Comparison of ENCODE assay signal across 10 cellular contexts in genomic region chr11:110356769-110357671, GRCh38.
A peak's percentile ranks its signal among the peaks of the same experiment; 100 is the strongest.
DNase-seq lines count a peak whose midpoint lies in the region; ATAC-seq, FAIRE-seq and TF ChIP-seq lines count a peak whose summit lies in the region.
"Had no signal": no experiment of that assay in that cellular context is flagged by ENCODE, and none has a peak within 500 bp of the region (broad histone marks: within the 10 kb centered on the region; RNA-seq: fewer than 3 reads in every experiment).

No MANE protein-coding gene starts in this region.

- H3K9me3 ChIP-seq in H1 (ENCODE audit: insufficient read depth in 2 of 2, low read depth in 1 of 2, low read length in 1 of 2) = no peaks in the 10 kb centered on the region
- no peaks in the 10 kb centered on the region for H3K9me3 ChIP-seq in neural progenitor cell (ENCODE audit: low read depth)

- no peak overlapping the region for H3K27ac ChIP-seq in H1 (ENCODE audit: low read depth, low read length)
- H3K27ac ChIP-seq in neural progenitor cell = peak overlapping the region; percentile 38

- peaks cover 3% of the 10 kb centered on the region for H3K9me3 Mint-ChIP-seq in neural progenitor cell
- H3K9me3 Mint-ChIP-seq in naive thymus-derived CD8-positive, alpha-beta T cell = no peaks in the 10 kb centered on the region

- WGBS in H1 (ENCODE audit: extremely low coverage in 1 of 2, insufficient coverage in 1 of 2, insufficient read length in 1 of 2, insufficient replicate concordance in 2 of 2, low coverage in 1 of 2, low lambda C conversion rate in 2 of 2, missing lambda C conversion rate in 1 of 2), 2 experiments = 78% methylated on average over 5 of the region's 5 CpGs; no CpG with 5 or more reads in 1 of the 2 experiments

- no peak for TF ChIP-seq RAD21 in H1 (IDR thresholded peaks at IDR 0.05 in 1 of 2, conservative IDR thresholded peaks at IDR 0.05 in 1 of 2; ENCODE audit: low read depth in 2 of 2, low read length in 2 of 2)

- H4K20me1 ChIP-seq in H1 (replicated peaks in 1 of 2; ENCODE audit: control insufficient read depth in 1 of 2, insufficient read depth in 2 of 2, low read length in 2 of 2) (no peaks in the 10 kb centered on the region), neural progenitor cell (ENCODE audit: low read depth) (no peaks in the 10 kb centered on the region)

- H3K79me1 ChIP-seq in H1 (ENCODE audit: low read depth, low read length) = no peaks in the 10 kb centered on the region

- H3K9ac ChIP-seq in H1 (replicated peaks in 1 of 4; ENCODE audit: extremely low read depth in 1 of 4, low read depth in 3 of 4, low read length in 3 of 4) = no peak overlapping the region
- H3K9ac ChIP-seq in neural progenitor cell = no peak overlapping the region

- no peak overlapping the region for H2BK20ac ChIP-seq in H1 (ENCODE audit: low read length)

- H3K27ac Mint-ChIP-seq in neural progenitor cell = no peak overlapping the region
- H3K27ac Mint-ChIP-seq in naive thymus-derived CD8-positive, alpha-beta T cell = peak overlapping the region in 1 of 10 donors; percentile 37

- H3K23ac ChIP-seq in H1 (ENCODE audit: insufficient read length) = no peak overlapping the region

- peaks cover 19% of the 10 kb centered on the region for H3K4me1 Mint-ChIP-seq in neural progenitor cell
- no peaks in the 10 kb centered on the region for H3K4me1 Mint-ChIP-seq in naive thymus-derived CD8-positive, alpha-beta T cell

- H3F3A ChIP-seq in neural progenitor cell (ENCODE audit: low read depth) = peaks cover 22% of the 10 kb centered on the region

- H2BK5ac ChIP-seq in H1 (ENCODE audit: low read depth, low read length) = no peak overlapping the region

- peaks cover 0 to 5% (median 0%) of the 10 kb centered on the region in 4 experiments; a peak in 1 of 7 replicates for H3K4me1 ChIP-seq in H1 (replicated peaks in 1 of 4; ENCODE audit: control insufficient read depth in 3 of 4, insufficient read depth in 4 of 4, low read length in 3 of 4)
- H3K4me1 ChIP-seq in neural progenitor cell = peaks cover 28% of the 10 kb centered on the region

- DNase-seq in GM03348 (ENCODE audit: low spot score) (peak; percentile 31), LoVo (ENCODE audit: low spot score) (peak; percentile 65), H1 (ENCODE audit: low read depth in 1 of 2, low spot score in 2 of 2) (no peak), neural progenitor cell (ENCODE audit: low spot score) (no peak), NCI-H2081 (lab: John Stamatoyannopoulos, UW) (no peak), SK-N-DZ (ENCODE audit: low spot score) (no peak)
- DNase-seq in naive thymus-derived CD8-positive, alpha-beta T cell = no peak
- no peak for DNase-seq in NK-92 treated with Interleukin-12 subunit alpha and Interleukin-12 subunit beta, amount 100 ng/mL, for 24 hours (lab: John Stamatoyannopoulos, UW)
- DNase-seq: NCI-H1436 treated with DMSO at 0.1 percent for 48 hours, T-helper 2 cell had no signal

- TF ChIP-seq CTCF in H1 (IDR thresholded peaks at IDR 0.05; ENCODE audit: control extremely low read depth in 1 of 3, insufficient read depth in 1 of 3, low read depth in 1 of 3, low read length in 3 of 3) (no peak), neural progenitor cell (IDR thresholded peaks at IDR 0.05) (no peak)

- POLR2A ChIA-PET in H1 (lab: Charles Lee; ENCODE audit: partially characterized antibody) = no interaction called here
- POLR2A ChIA-PET in naive thymus-derived CD8-positive, alpha-beta T cell (lab: Charles Lee) = no interaction called here

- no peaks in the 10 kb centered on the region for H3K36me3 Mint-ChIP-seq in neural progenitor cell
- H3K36me3 Mint-ChIP-seq in naive thymus-derived CD8-positive, alpha-beta T cell = no peaks in the 10 kb centered on the region

- H2BK120ac ChIP-seq in H1 (replicated peaks; ENCODE audit: low read depth, low read length) = no peak overlapping the region

- H3K4me3 ChIP-seq in H1 (ENCODE audit: extremely low read depth in 1 of 4, insufficient read depth in 2 of 4, low read depth in 3 of 4, low read length in 4 of 4) (no peak overlapping the region), neural progenitor cell (no peak overlapping the region)

- H3K4me3 Mint-ChIP-seq in neural progenitor cell = no peak overlapping the region
- no peak overlapping the region for H3K4me3 Mint-ChIP-seq in naive thymus-derived CD8-positive, alpha-beta T cell

- H2BK15ac ChIP-seq in H1 (ENCODE audit: low read length) = no peak overlapping the region

- no peak overlapping the region for H3K56ac ChIP-seq in H1 (replicated peaks; ENCODE audit: insufficient read length, low read depth, low read length)

- H3K27me3 ChIP-seq in H1 (replicated peaks in 1 of 4; ENCODE audit: control insufficient read depth in 3 of 4, extremely low read depth in 1 of 4, insufficient read depth in 3 of 4, low read length in 3 of 4) (no peaks in the 10 kb centered on the region), neural progenitor cell (no peaks in the 10 kb centered on the region)

- no peak overlapping the region for H4K5ac ChIP-seq in H1 (ENCODE audit: insufficient read length, low read depth, low read length)

- H4K8ac ChIP-seq in H1 (ENCODE audit: extremely low read depth, insufficient read depth, low read length) = no peak overlapping the region

- no peak overlapping the region for H3K4me2 ChIP-seq in H1 (ENCODE audit: insufficient read depth in 1 of 2, low read depth in 2 of 2, low read length in 2 of 2)
- peak overlapping the region; percentile 12 for H3K4me2 ChIP-seq in neural progenitor cell

- H3K36me3 ChIP-seq in H1 (ENCODE audit: control insufficient read depth in 2 of 4, insufficient read depth in 4 of 4, low read length in 3 of 4) (no peaks in the 10 kb centered on the region), neural progenitor cell (no peaks in the 10 kb centered on the region)

- FAIRE-seq in H1 (lab: Jason Lieb, UNC) = no peak

- 0 out of 2 replicates have a peak overlapping the region, but pooled peaks have one; percentile 56 for H2BK12ac ChIP-seq in H1 (ENCODE audit: low read depth, low read length)

- H3K79me2 ChIP-seq in H1 (ENCODE audit: control insufficient read depth in 1 of 2, insufficient read depth in 2 of 2, low read length in 2 of 2) (no peaks in the 10 kb centered on the region), neural progenitor cell (ENCODE audit: low read depth) (no peaks in the 10 kb centered on the region)

- H3K18ac ChIP-seq in H1 (ENCODE audit: extremely low read depth, low read length) = no peak overlapping the region; the same call in 1 of the 2 replicates

- no peak for TF ChIP-seq POLR2A in H1 (IDR thresholded peaks at IDR 0.05; ENCODE audit: control extremely low read depth in 1 of 2, low read depth in 2 of 2, low read length in 2 of 2)

- ATAC-seq in naive thymus-derived CD8-positive, alpha-beta T cell = no peak

- no peak overlapping the region for H2AFZ ChIP-seq in H1 (ENCODE audit: low read length)
- H2AFZ ChIP-seq in neural progenitor cell (replicated peaks) = peak overlapping the region; percentile 79

- no peak overlapping the region for H3K4ac ChIP-seq in H1 (replicated peaks; ENCODE audit: insufficient read length, low read depth, low read length)

- H2AK5ac ChIP-seq in H1 (ENCODE audit: low read depth, low read length) = no peak overlapping the region

- CTCF ChIA-PET in H1 (lab: Charles Lee; ENCODE audit: partially characterized antibody) = interaction anchor here (0.6 to 1.3 kb wide), 2 partner anchors 30 to 46 kb away, joined by 3 read pairs; no protein-coding TSS in a partner anchor

- H3K14ac ChIP-seq in H1 (ENCODE audit: insufficient read length) = no peak overlapping the region

- no peaks in the 10 kb centered on the region for H3K27me3 Mint-ChIP-seq in neural progenitor cell (ENCODE audit: insufficient read depth, low read depth)
- H3K27me3 Mint-ChIP-seq in naive thymus-derived CD8-positive, alpha-beta T cell = peaks cover 0 to 5% (median 1%) of the 10 kb centered on the region in 5 donors

- TF ChIP-seq EP300 in H1 (IDR thresholded peaks at IDR 0.05; ENCODE audit: borderline replicate concordance in 1 of 2, low read depth in 2 of 2, low read length in 2 of 2) = no peak

- H4K91ac ChIP-seq in H1 (replicated peaks; ENCODE audit: insufficient read length, low read length) = no peak overlapping the region

- no peaks in the 10 kb centered on the region; the same call in 1 of the 2 replicates for H3K23me2 ChIP-seq in H1 (ENCODE audit: low read depth, low read length)

TF ChIP-seq in H1, 55 proteins besides CTCF, POLR2A, EP300 and RAD21:
- TF ChIP-seq CBX5 (IDR thresholded peaks at IDR 0.05; ENCODE audit: low read depth, low read length) = no peak
- no peak for TF ChIP-seq FOSL1 (IDR thresholded peaks at IDR 0.05; ENCODE audit: insufficient read depth, low read depth, low read length)
- TF ChIP-seq, protein P1, sequence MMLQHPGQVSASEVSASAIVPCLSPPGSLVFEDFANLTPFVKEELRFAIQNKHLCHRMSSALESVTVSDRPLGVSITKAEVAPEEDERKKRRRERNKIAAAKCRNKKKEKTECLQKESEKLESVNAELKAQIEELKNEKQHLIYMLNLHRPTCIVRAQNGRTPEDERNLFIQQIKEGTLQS (IDR thresholded peaks at IDR 0.05; ENCODE audit: insufficient read depth, low read depth, low read length) = no peak
- TF ChIP-seq JUN (IDR thresholded peaks at IDR 0.05; ENCODE audit: low read depth, low read length) = no peak
- no peak for TF ChIP-seq NRF1 (IDR thresholded peaks at IDR 0.05; ENCODE audit: low read depth, low read length)
- TF ChIP-seq ZNF274 (IDR thresholded peaks at IDR 0.05; ENCODE audit: borderline replicate concordance, extremely low read depth, low read length) = no peak
- TF ChIP-seq GTF2F1 (IDR thresholded peaks at IDR 0.05; ENCODE audit: borderline replicate concordance, low read depth, low read length) = no peak
- TF ChIP-seq SIN3A (conservative IDR thresholded peaks at IDR 0.05 in 1 of 2, IDR thresholded peaks at IDR 0.05 in 1 of 2; ENCODE audit: low read depth in 1 of 2, low read length in 2 of 2) = no peak
- no peak for TF ChIP-seq JUND (IDR thresholded peaks at IDR 0.05; ENCODE audit: low read length)
- TF ChIP-seq TCF12 (IDR thresholded peaks at IDR 0.05; ENCODE audit: low read depth, low read length) = no peak
- TF ChIP-seq CHD1 (IDR thresholded peaks at IDR 0.05; ENCODE audit: low read depth, low read length) = no peak
- TF ChIP-seq TBP (IDR thresholded peaks at IDR 0.05; ENCODE audit: low read depth, low read length) = no peak
- no peak for TF ChIP-seq CHD2 (IDR thresholded peaks at IDR 0.05; ENCODE audit: low read length)
- no peak for TF ChIP-seq CEBPB (IDR thresholded peaks at IDR 0.05; ENCODE audit: low read depth, low read length)
- no peak for TF ChIP-seq BRCA1 (IDR thresholded peaks at IDR 0.05; ENCODE audit: low read depth, low read length)

Comparison
In these comparisons a context has a peak if more than half of its experiments do, and no peak if none do; other contexts are left out.
1. DNase-seq: peak in GM03348 (single experiment) and LoVo (single experiment); none in H1 (0 of 2), neural progenitor cell (single experiment), NCI-H2081 (0 of 2), naive thymus-derived CD8-positive, alpha-beta T cell (0 of 10), SK-N-DZ (single experiment) and NK-92 treated with Interleukin-12 subunit alpha and Interleukin-12 subunit beta, amount 100 ng/mL, for 24 hours (single experiment).